10 cellular contexts compared by ENCODE assay signal in the genomic region with DNA sequence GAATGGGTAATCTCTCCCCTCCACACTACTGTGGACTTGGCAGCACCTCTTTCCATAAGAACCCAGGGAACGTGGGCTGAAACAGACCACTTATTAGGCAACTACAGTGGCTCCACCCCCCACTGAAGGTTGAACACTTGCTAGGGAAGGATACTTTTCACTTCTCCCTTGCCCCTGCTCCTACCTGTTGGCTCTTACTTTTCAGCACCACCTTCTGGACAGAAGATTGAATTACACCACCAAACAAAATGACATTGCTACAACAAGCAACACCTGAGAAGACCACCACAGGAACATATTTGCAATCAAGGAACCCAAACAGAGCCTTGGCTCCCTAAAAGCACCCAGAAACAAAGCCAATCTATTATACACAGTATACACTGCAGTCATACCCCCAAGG.
DNase-seq lines count a peak whose midpoint lies in the region; ATAC-seq and TF ChIP-seq lines count a peak whose summit lies in the region.
"Had no signal": no experiment of that assay in that cellular context is flagged by ENCODE, and none has a peak within 500 bp of the region (broad histone marks: within the 10 kb centered on the region; RNA-seq: fewer than 3 reads in every experiment).

No MANE protein-coding gene starts in this region.

- ATAC-seq in HG02885 (IDR thresholded peaks at IDR 0.05; ENCODE audit: poor library complexity, unreplicated experiment) (peak; percentile 64), activated B cell treated with CpG ODN at 0.5 μM for 24 hours (ENCODE audit: low read depth) (peak; percentile 28), left lung (peak; percentile 54)

- H3K4me3 Mint-ChIP-seq in activated B cell treated with CpG ODN at 0.5 μM for 24 hours: no peak overlapping the region

- DNase-seq in GDM1 (lab: John Stamatoyannopoulos, UW) (peak; percentile 7), activated B cell treated with CpG ODN at 0.5 μM for 24 hours (no peak), left lung (no peak), HCEC 1CT (no peak), G401 (ENCODE audit: low spot score) (no peak), RWPE1 (ENCODE audit: low spot score) (no peak), NCI-H2227 treated with DMSO at 0.1 percent for 48 hours (lab: John Stamatoyannopoulos, UW) (no peak)
- DNase-seq: NCI-H1092 treated with DMSO at 0.1 percent for 48 hours; stimulated activated CD4-positive, alpha-beta T cell treated with anti-CD3 and anti-CD28 coated beads, Interleukin-4, amount 100 ng/mL, for 1 hour had no signal

- H3K4me1 ChIP-seq in left lung: no peaks in the 10 kb centered on the region

- H3K9me3 Mint-ChIP-seq in activated B cell treated with CpG ODN at 0.5 μM for 24 hours: peaks cover 3% of the 10 kb centered on the region

- H3K4me1 Mint-ChIP-seq in activated B cell treated with CpG ODN at 0.5 μM for 24 hours: peaks cover 3% of the 10 kb centered on the region

- CTCF ChIA-PET in activated B cell treated with CpG ODN at 0.5 μM for 24 hours (lab: Charles Lee) (interaction anchor here (1.0 to 1.7 kb wide), 2 partner anchors 9 to 126 kb away, joined by 5 to 12 read pairs; no protein-coding TSS in a partner anchor), RWPE1 (lab: Yijun Ruan, JAX) (interaction anchor here (0.6 to 1.8 kb wide), 5 partner anchors 15 to 243 kb away, joined by 3 to 6 read pairs (median 3); no protein-coding TSS in a partner anchor)

- no peaks in the 10 kb centered on the region for H3K36me3 Mint-ChIP-seq in activated B cell treated with CpG ODN at 0.5 μM for 24 hours (ENCODE audit: low read depth)

- H3K27ac ChIP-seq in left lung (no peak overlapping the region), RWPE1 (no peak overlapping the region)

- intact Hi-C loops in activated B cell treated with CpG ODN at 0.5 μM for 24 hours (cut with micrococcal nuclease): no loop called here
- intact Hi-C loops in left lung (cut with DNase I): loop anchor here in 1 of 2 donors (10.0 kb wide), 1 partner anchor 121 kb away; no protein-coding TSS in a partner anchor

- H3K27me3 Mint-ChIP-seq in activated B cell treated with CpG ODN at 0.5 μM for 24 hours: peaks cover 3% of the 10 kb centered on the region

- no peak overlapping the region for H3K27ac Mint-ChIP-seq in activated B cell treated with CpG ODN at 0.5 μM for 24 hours

- TF ChIP-seq CTCF in activated B cell treated with CpG ODN at 0.5 μM for 24 hours (IDR thresholded peaks at IDR 0.05) (no peak), left lung (IDR thresholded peaks at IDR 0.05) (peak in 1 of 2 donors; percentile 25), RWPE1 (conservative IDR thresholded peaks at IDR 0.05; ENCODE audit: low read depth) (no peak)

- H3K9me3 ChIP-seq in left lung: no peaks in the 10 kb centered on the region

- H3K4me3 ChIP-seq in left lung: no peak overlapping the region

- no peaks in the 10 kb centered on the region for H3K27me3 ChIP-seq in left lung

- no peaks in the 10 kb centered on the region for H3K36me3 ChIP-seq in left lung

- in situ Hi-C loops in G401 (cut with HindIII; ENCODE audit: low sequenced_read_pairs): no loop called here

- POLR2A ChIA-PET in activated B cell treated with CpG ODN at 0.5 μM for 24 hours (lab: Charles Lee) (no interaction called here), RWPE1 (lab: Yijun Ruan, JAX; ENCODE audit: low non-redundant PET) (no interaction called here)
